Comparison of ENCODE assay signal across 11 cellular contexts in genomic region chr7:10688544-10688943, GRCh38.
"Had no signal": no experiment of that assay in that cellular context is flagged by ENCODE, and none has a peak within 500 bp of the region (broad histone marks: within the 10 kb centered on the region; RNA-seq: fewer than 3 reads in every experiment).

No MANE protein-coding gene starts in this region.

- H3K36me3 ChIP-seq: HAP-1 had no signal

- FAIRE-seq: H1, H54 had no signal

- H3K4me2 ChIP-seq: GM23338 had no signal

- H3K27ac ChIP-seq: GM23248 had no signal

- H2AFZ ChIP-seq: GM23248, GM23338 had no signal

- ATAC-seq: GM23338, HCT116 had no signal

- DNase-seq: GM23248, GOT3, H7, H9, HCEC 1CT, HFFc6 had no signal

- H3K9me3 ChIP-seq: HAP-1 had no signal

- H3K4me1 ChIP-seq: HAP-1 had no signal

- H3K9ac ChIP-seq: GM23248 had no signal

- H3K4me3 ChIP-seq: GM23248, GM23338, HAP-1 had no signal
